In the genomic region with DNA sequence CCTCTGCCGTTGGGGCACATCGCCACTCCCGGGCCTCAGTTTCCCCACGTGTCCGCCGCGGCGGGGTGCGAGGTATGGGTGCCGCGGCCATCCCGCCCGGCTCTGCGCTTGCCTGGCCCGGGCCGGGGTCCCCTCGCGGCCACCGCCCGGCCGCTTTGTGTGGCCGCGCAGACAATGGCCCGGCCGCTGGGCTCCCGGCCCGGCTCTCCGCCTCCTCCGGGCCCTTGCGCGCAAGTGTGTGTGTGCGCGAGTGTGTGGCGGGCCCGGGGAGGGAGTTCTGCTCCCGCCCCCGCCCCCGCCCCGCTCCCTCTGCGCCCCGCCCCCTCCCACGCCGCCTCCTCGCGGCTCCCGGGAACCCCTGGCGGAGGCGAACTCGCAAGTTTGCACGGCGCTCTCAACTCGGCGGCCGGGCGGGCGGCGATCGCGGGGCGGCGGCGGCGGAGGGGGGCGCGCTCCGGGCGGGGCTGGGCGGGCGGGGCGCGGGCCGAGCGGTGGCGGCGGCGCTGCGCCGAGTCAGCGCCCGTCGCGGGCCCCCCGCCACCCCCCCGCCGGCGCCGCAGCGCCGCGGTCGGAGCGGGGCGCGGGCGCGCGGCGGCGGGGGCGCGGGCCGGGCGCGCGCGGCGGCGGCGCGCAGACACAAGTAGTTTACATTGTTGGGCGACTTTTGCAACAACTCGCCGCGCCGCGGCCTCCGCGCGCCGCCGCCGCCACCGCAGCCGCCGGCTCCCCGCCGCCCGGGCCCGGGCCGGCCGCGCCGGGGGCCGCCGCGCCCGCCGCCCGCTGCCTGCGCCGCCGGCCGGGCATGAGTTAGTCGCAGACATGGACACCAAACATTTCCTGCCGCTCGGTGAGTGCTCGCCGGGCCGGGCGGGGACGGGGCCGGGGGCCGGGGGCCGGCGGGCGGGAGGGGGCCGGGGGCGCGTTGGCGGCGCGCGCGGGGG, we compare ENCODE assay signal across 8 cellular contexts. TPM values are rescaled to one million over a fixed set of nuclear protein-coding genes. Genes with fewer than 3 reads are reported as not detected.
DNase-seq lines count a peak whose midpoint lies in the region; ATAC-seq and TF ChIP-seq lines count a peak whose summit lies in the region.

RXRA (plus strand) TSS at position 643 of the 941 bp plus-strand sequence; CDS start at position 820, 177 bp downstream.

- H3K4me1 Mint-ChIP-seq in mesothelial cell of epicardium, result peaks cover 46% of the 10 kb centered on the region

- peak; percentile 17 for TF ChIP-seq CTCF in AG09319 (IDR thresholded peaks at IDR 0.05; ENCODE audit: low read depth, low read length)
- peak; percentile 22 for TF ChIP-seq CTCF in epithelial cell of esophagus (IDR thresholded peaks at IDR 0.05; ENCODE audit: insufficient read depth, low read depth, low read length, missing control alignments)
- TF ChIP-seq CTCF in mesothelial cell of epicardium (IDR thresholded peaks at IDR 0.05; ENCODE audit: unreplicated experiment), result no peak

- DNase-seq in AG09319 (ENCODE audit: extremely low read depth, low read depth) (peak; percentile 70), GOT3 (lab: John Stamatoyannopoulos, UW) (peak; percentile 12), NCI-H774 (lab: John Stamatoyannopoulos, UW) (peak; percentile 51), activated T-cell treated with anti-CD3 and anti-CD28 coated beads for 48 hours (ENCODE audit: low read depth) (peak; percentile 28), epithelial cell of esophagus (ENCODE audit: low read depth) (peak; percentile 88), mesothelial cell of epicardium (ENCODE audit: low spot score in 2 of 2, unreplicated experiment in 2 of 2) (peak; percentile 78 to 88)
- DNase-seq in stimulated activated CD8-positive, alpha-beta memory T cell treated with anti-CD3 and anti-CD28 coated beads, Interleukin-4, amount 100 ng/mL, for 1 hour (ENCODE audit: low read depth in 2 of 2, low spot score in 1 of 2), result peak; percentile 38 to 43

- H3K4me3 ChIP-seq in epithelial cell of esophagus (ENCODE audit: low read length), result peak within 1 kb of the TSS; percentile 74

- peak within 1 kb of the TSS; percentile 74 for H3K4me3 Mint-ChIP-seq in mesothelial cell of epicardium

- no peaks in the 10 kb centered on the region for H3K9me3 Mint-ChIP-seq in mesothelial cell of epicardium

- H3K36me3 Mint-ChIP-seq in mesothelial cell of epicardium, result no peaks in the 10 kb centered on the region

- H3K27ac Mint-ChIP-seq in mesothelial cell of epicardium, result peak within 1 kb of the TSS; percentile 71

- H3K27me3 Mint-ChIP-seq in mesothelial cell of epicardium (ENCODE audit: low read depth), result peaks cover 6% of the 10 kb centered on the region

- ATAC-seq in GM21367 (IDR thresholded peaks at IDR 0.05; ENCODE audit: unreplicated experiment), result no peak

RNA-seq across cellular contexts. Expression of gene RXRA, which starts in this region (rescaled TPM):
- total RNA-seq in mesothelial cell of epicardium, result 43.7 to 46.0 TPM (median 45.0 TPM) in 3 replicates

Comparison
In these comparisons a context has a peak if more than half of its experiments do, and no peak if none do; other contexts are left out.
1. DNase-seq: peak in every context shown above with its lines; median percentile 88 in epithelial cell of esophagus; 83 in mesothelial cell of epicardium; 70 in AG09319; 51 in NCI-H774; 40 in stimulated activated CD8-positive, alpha-beta memory T cell treated with anti-CD3 and anti-CD28 coated beads, Interleukin-4, amount 100 ng/mL, for 1 hour; 28 in activated T-cell treated with anti-CD3 and anti-CD28 coated beads for 48 hours; 12 in GOT3.